8 cellular contexts compared by ENCODE assay signal in genomic region chr20:43187476-43188233, GRCh38.
DNase-seq lines count a peak whose midpoint lies in the region; ATAC-seq, FAIRE-seq and TF ChIP-seq lines count a peak whose summit lies in the region.

No MANE protein-coding gene starts in this region.

- DNase-seq in NCI-H1694 (lab: John Stamatoyannopoulos, UW) (peak; percentile 23), islet precursor cell (peak; percentile 84)
- peak; percentile 21 for DNase-seq in central memory CD4-positive, alpha-beta T cell
- peak; percentile 24 to 52 for DNase-seq in stimulated activated CD4-positive, alpha-beta T cell treated with anti-CD3 and anti-CD28 coated beads, Interleukin-1b, Interleukin-23, amount 100 ng/mL, for 4 hours (ENCODE audit: low read depth in 2 of 2)

- H3K4me3 ChIP-seq in WI38 (ENCODE audit: low read depth, low read length): no peak overlapping the region

- ATAC-seq in GM19324 (IDR thresholded peaks at IDR 0.05; ENCODE audit: low FRiP score, unreplicated experiment): no peak

- TF ChIP-seq CTCF in GM12874 (IDR thresholded peaks at IDR 0.05; ENCODE audit: insufficient read depth, low read depth, low read length) (peak; percentile 85), WI38 (IDR thresholded peaks at IDR 0.05; ENCODE audit: low read depth, low read length) (peak; percentile 85)

- FAIRE-seq in A204.1 (lab: Jason Lieb, UNC): peak; percentile 87

Comparison
In these comparisons a context has a peak if more than half of its experiments do, and no peak if none do; other contexts are left out.
1. DNase-seq: peak in every context shown above with its lines; median percentile 84 in islet precursor cell; 38 in stimulated activated CD4-positive, alpha-beta T cell treated with anti-CD3 and anti-CD28 coated beads, Interleukin-1b, Interleukin-23, amount 100 ng/mL, for 4 hours; 23 in NCI-H1694; 21 in central memory CD4-positive, alpha-beta T cell.